ENCODE assay signal across 1 cellular context in the genomic region with DNA sequence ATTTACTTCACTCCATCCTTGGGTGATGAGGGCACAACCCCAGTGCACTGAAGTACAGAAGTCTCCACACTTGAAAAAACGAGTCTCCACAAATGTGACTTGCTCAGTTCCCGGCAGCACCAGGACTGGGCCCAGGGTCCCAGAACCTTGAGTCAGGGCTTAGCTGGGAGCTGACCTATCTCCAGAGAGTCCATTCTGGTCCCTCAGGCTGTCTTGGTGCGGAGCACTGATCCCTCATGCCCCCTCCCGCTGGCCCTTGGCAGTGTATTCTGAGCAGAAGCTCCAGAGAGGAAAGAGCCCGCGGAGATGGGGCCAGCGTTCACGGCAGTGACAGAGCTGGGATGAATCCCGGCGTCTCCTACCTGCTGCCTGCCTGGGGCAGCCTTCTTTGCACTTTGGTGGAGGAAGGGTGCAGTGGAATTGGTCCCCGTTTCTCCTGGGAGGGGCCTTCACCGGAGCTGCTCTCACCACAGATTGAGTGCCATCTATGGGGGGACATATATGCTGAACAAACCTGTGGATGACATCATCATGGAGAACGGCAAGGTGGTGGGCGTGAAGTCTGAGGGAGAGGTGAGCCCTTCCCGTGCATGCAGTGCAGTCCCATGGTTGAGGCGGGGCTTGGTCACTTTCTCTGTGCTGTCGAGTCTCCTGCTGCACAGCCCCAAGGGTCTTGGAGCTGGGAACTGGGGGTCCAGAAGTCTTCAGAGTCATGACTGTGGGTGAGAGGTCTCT.
TF ChIP-seq lines count a peak whose summit lies in the region.

No MANE protein-coding gene starts in this region.

TF ChIP-seq in K562, 482 proteins besides CTCF, POLR2A, EP300 and RAD21:
- TF ChIP-seq, protein P1, sequence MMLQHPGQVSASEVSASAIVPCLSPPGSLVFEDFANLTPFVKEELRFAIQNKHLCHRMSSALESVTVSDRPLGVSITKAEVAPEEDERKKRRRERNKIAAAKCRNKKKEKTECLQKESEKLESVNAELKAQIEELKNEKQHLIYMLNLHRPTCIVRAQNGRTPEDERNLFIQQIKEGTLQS (IDR thresholded peaks at IDR 0.05), result peak; percentile 46; the same call in 1 of the 2 replicates
- TF ChIP-seq, protein P1 (CRISPR knock-in tag; conservative IDR thresholded peaks at IDR 0.05), result no peak
- no peak for TF ChIP-seq SMARCE1 (IDR thresholded peaks at IDR 0.05)
- no peak for TF ChIP-seq LEF1 (IDR thresholded peaks at IDR 0.05)
